ENCODE assay signal across 7 cellular contexts in the genomic region with DNA sequence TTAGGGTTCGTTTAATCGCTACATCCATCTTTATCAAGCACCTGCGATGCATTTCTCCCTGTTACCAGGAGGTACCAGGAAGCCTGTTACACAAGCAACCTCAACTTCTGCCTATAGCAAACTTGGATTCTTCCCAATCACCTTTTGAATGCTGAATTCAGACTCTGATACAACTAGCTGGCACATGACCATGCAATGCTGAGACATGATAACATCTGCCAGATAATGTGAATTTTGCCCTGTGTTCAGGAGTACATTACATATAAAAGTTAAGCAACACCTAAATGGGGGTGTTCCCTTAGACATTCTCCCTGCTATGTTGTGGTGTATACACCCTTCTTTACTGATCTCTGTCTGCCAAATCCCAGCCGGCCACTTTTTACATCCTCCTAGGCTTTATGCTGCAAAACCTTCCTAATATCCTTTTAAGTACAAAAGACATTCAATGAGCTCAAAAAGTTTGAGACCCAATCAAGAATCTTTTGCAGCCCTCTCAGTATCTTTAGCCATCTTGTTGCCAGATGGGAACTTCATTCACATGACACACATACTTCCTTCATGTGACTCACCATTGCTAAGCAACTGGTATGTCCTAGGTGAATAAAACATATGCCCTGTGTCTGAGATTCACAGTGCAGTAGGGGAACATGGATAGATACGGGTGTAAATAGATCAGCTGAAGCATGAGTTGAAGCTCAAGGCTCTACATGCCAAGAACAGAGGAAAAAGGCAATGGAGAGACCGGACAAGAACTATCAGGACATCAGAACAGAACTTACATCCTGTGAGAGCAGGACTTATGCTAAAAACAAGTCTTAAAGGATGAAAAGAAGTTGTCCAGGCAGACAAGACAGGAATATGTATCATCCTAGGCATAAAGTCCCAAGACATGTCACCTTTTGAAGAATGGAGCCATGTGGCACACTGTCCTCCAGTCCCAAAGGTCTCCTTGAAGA.
A peak's percentile ranks its signal among the peaks of the same experiment; 100 is the strongest.
DNase-seq lines count a peak whose midpoint lies in the region; ATAC-seq, FAIRE-seq and TF ChIP-seq lines count a peak whose summit lies in the region.

No MANE protein-coding gene starts in this region.

- H3K79me2 ChIP-seq in GM12878 (ENCODE audit: control insufficient read depth, insufficient read depth, low read length), result no peaks in the 10 kb centered on the region

- no peak for TF ChIP-seq RAD21 in GM12878 (IDR thresholded peaks at IDR 0.05; ENCODE audit: insufficient read depth, low read depth, low read length)

- TF ChIP-seq EP300 in GM12878 (IDR thresholded peaks at IDR 0.05; ENCODE audit: borderline replicate concordance in 1 of 2, control insufficient read depth in 1 of 2, low read depth in 2 of 2, low read length in 2 of 2), result no peak

- POLR2A ChIA-PET in GM12878 (lab: Charles Lee), result interaction anchor here (1.5 to 2.5 kb wide), 2 partner anchors 8 to 99 kb away, joined by 4 to 10 read pairs; no protein-coding TSS in a partner anchor

- no peak overlapping the region for H3K27ac Mint-ChIP-seq in nephron progenitor cell

- no peaks in the 10 kb centered on the region for H3K36me3 ChIP-seq in GM12878 (ENCODE audit: control insufficient read depth in 2 of 2, insufficient read depth in 2 of 2, low read length in 1 of 2)
- no peaks in the 10 kb centered on the region for H3K36me3 ChIP-seq in thoracic aorta

- no peaks in the 10 kb centered on the region for H3K27me3 Mint-ChIP-seq in nephron progenitor cell (ENCODE audit: low read depth, poor library complexity)

- 0 out of 2 replicates have a peak overlapping the region, but pooled peaks have one; percentile 1 for H3K4me3 ChIP-seq in Jurkat, Clone E6-1 (ENCODE audit: low read length)
- H3K4me3 ChIP-seq in GM12878, result no peak overlapping the region
- H3K4me3 ChIP-seq in thoracic aorta, result no peak overlapping the region

- CTCF ChIA-PET in GM12878 (lab: Yijun Ruan, JAX), result interaction anchor here (0.6 to 7.3 kb wide), 38 partner anchors 8 to 270 kb away, joined by 3 to 110 read pairs (median 5); a partner anchor contains a TSS

- TF ChIP-seq POLR2A in GM12878 (IDR thresholded peaks at IDR 0.05; ENCODE audit: low read depth, low read length), result no peak

- peaks cover 5% of the 10 kb centered on the region for H3K36me3 Mint-ChIP-seq in nephron progenitor cell (ENCODE audit: low read depth)

- SMC1A ChIA-PET in GM12878 (lab: Charles Lee; ENCODE audit: uncharacterized antibody, unreplicated experiment), result interaction anchor here (0.6 to 4.6 kb wide), 24 partner anchors 10 to 267 kb away, joined by 3 to 59 read pairs (median 4); a partner anchor contains a TSS

- WGBS in GM12878 (ENCODE audit: insufficient coverage, insufficient replicate concordance, low lambda C conversion rate, missing lambda C conversion rate), result 97% methylated on average over 6 of the region's 6 CpGs

- H3K4me3 Mint-ChIP-seq in nephron progenitor cell, result no peak overlapping the region

- BruUV-seq in GM12878 (replicated peaks; lab: Mats Ljungman, UMichigan), result no TSS peak

- H3K4me1 Mint-ChIP-seq in nephron progenitor cell, result peaks cover 54% of the 10 kb centered on the region

- H3K9me3 ChIP-seq in GM12878 (replicated peaks; ENCODE audit: control insufficient read depth, insufficient read depth, low read length), result no peaks in the 10 kb centered on the region
- H3K9me3 ChIP-seq in thoracic aorta, result no peaks in the 10 kb centered on the region

- RAD21 ChIA-PET in GM12878 (lab: Charles Lee; ENCODE audit: unreplicated experiment), result interaction anchor here (0.7 to 3.4 kb wide), 17 partner anchors 9 to 270 kb away, joined by 3 to 67 read pairs (median 5); a partner anchor contains a TSS

- no peak overlapping the region for H3K9ac ChIP-seq in GM12878 (ENCODE audit: control insufficient read depth, insufficient read depth, low read length)

- intact Hi-C loops in GM12878 (cut with micrococcal nuclease; ENCODE audit: unreplicated experiment), result loop anchor here (1.0 to 5.0 kb wide), 4 partner anchors 60 to 264 kb away; a partner anchor contains a TSS

- in situ Hi-C loops in GM12878 (cut with MboI), result loop anchor here (5.0 to 10.0 kb wide), 2 partner anchors 61 to 268 kb away; no protein-coding TSS in a partner anchor

- H2AFZ ChIP-seq in GM12878 (ENCODE audit: control insufficient read depth, low read depth, low read length), result no peak overlapping the region

- H4K20me1 ChIP-seq in GM12878 (ENCODE audit: control insufficient read depth, insufficient read depth), result no peaks in the 10 kb centered on the region

- no peaks in the 10 kb centered on the region for H3K27me3 ChIP-seq in GM12878 (replicated peaks in 1 of 2; ENCODE audit: control insufficient read depth in 2 of 2, insufficient read depth in 2 of 2, low read length in 1 of 2)
- no peaks in the 10 kb centered on the region for H3K27me3 ChIP-seq in thoracic aorta (replicated peaks; ENCODE audit: insufficient read depth)

- no peak overlapping the region for H3K4me2 ChIP-seq in GM12878 (ENCODE audit: control insufficient read depth, insufficient read depth)

- TF ChIP-seq CTCF in GM12878 (IDR thresholded peaks at IDR 0.05 in 2 of 3, conservative IDR thresholded peaks at IDR 0.05 in 1 of 3; ENCODE audit: control insufficient read depth in 2 of 3, extremely low read depth in 1 of 3, insufficient read depth in 1 of 3, low read depth in 3 of 3, low read length in 3 of 3), result no peak
- TF ChIP-seq CTCF in thoracic aorta (IDR thresholded peaks at IDR 0.05), result no peak
- no peak for TF ChIP-seq CTCF in nephron progenitor cell (IDR thresholded peaks at IDR 0.05)

- peaks cover 4% of the 10 kb centered on the region for H3K9me3 Mint-ChIP-seq in nephron progenitor cell

- ATAC-seq in GM12878 (no peak), thoracic aorta (ENCODE audit: insufficient number of reproducible peaks, low FRiP score, low read depth) (peak; percentile 41), HG03469 (IDR thresholded peaks at IDR 0.05; ENCODE audit: unreplicated experiment) (no peak)

- DNase-seq in Jurkat, Clone E6-1 (ENCODE audit: low read depth, low spot score), result no peak
- no peak for DNase-seq in GM12878 (ENCODE audit: low read depth, low spot score)
- DNase-seq in kidney tubule cell (ENCODE audit: low spot score), result peak; percentile 86
- no peak for DNase-seq in thoracic aorta (ENCODE audit: low spot score)
- DNase-seq in nephron progenitor cell, result no peak
- no peak for DNase-seq in activated CD8-positive, alpha-beta memory T cell treated with anti-CD3 and anti-CD28 coated beads, Interleukin-2, amount 50 U/mL, for 4 hours

- no peak for FAIRE-seq in GM12878 (lab: Jason Lieb, UNC)

- H3K27ac ChIP-seq in GM12878 (ENCODE audit: control insufficient read depth, insufficient read depth) (no peak overlapping the region), thoracic aorta (peak overlapping the region; percentile 80 to 82)

- no peaks in the 10 kb centered on the region for H3K4me1 ChIP-seq in GM12878 (ENCODE audit: control insufficient read depth, insufficient read depth, low read length)
- H3K4me1 ChIP-seq in thoracic aorta (ENCODE audit: control insufficient read depth in 1 of 2, low read depth in 2 of 2), result peaks cover 28 to 53% of the 10 kb centered on the region in 2 donors

TF ChIP-seq in GM12878, 131 proteins besides CTCF, POLR2A, EP300 and RAD21:
- TF ChIP-seq NFIC (IDR thresholded peaks at IDR 0.05; ENCODE audit: low read depth, low read length) (no peak), RAD51 (IDR thresholded peaks at IDR 0.05) (0 out of 2 replicates have a peak, but pooled peaks have one; percentile 30)
- TF ChIP-seq, protein P1, sequence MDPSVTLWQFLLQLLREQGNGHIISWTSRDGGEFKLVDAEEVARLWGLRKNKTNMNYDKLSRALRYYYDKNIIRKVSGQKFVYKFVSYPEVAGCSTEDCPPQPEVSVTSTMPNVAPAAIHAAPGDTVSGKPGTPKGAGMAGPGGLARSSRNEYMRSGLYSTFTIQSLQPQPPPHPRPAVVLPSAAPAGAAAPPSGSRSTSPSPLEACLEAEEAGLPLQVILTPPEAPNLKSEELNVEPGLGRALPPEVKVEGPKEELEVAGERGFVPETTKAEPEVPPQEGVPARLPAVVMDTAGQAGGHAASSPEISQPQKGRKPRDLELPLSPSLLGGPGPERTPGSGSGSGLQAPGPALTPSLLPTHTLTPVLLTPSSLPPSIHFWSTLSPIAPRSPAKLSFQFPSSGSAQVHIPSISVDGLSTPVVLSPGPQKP (IDR thresholded peaks at IDR 0.05; ENCODE audit: low read depth, low read length), result no peak
